ENCODE assay signal across 8 cellular contexts in genomic region chr20:24531202-24531601, GRCh38.
"Had no signal": no experiment of that assay in that cellular context is flagged by ENCODE, and none has a peak within 500 bp of the region (broad histone marks: within the 10 kb centered on the region; RNA-seq: fewer than 3 reads in every experiment).

No MANE protein-coding gene starts in this region.

- DNase-seq: GDM1, GF-D8 had no signal

- H3K4me3 ChIP-seq: GM12878 had no signal

- FAIRE-seq: G401.6, GM12878, GM12891, GM12892, GM18507, GM19239 had no signal
